In the genomic region with DNA sequence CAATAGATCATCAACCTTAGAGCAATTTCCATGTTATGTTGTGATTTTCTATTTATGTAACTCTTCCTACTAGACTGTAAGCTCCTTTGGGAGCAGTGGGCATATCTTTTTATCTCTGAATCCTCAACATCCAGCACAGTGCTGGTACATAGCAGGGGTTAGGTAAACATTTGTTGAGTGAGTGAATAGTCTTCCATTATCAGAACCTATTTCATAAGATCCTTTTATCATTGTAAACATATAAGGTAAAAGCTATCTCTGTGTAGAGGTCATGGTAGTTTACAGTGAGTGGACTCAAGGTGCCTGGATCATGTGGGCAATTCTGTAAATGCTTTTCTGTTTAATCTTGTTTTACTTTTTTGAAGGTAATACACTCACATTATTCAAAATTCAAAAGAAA, we compare ENCODE assay signal across 1 cellular context.
TF ChIP-seq lines count a peak whose summit lies in the region.

No MANE protein-coding gene starts in this region.

TF ChIP-seq in HepG2, 621 proteins besides CTCF, POLR2A, EP300 and RAD21 (continued from another document and continues in another):
- TF ChIP-seq, protein P1, sequence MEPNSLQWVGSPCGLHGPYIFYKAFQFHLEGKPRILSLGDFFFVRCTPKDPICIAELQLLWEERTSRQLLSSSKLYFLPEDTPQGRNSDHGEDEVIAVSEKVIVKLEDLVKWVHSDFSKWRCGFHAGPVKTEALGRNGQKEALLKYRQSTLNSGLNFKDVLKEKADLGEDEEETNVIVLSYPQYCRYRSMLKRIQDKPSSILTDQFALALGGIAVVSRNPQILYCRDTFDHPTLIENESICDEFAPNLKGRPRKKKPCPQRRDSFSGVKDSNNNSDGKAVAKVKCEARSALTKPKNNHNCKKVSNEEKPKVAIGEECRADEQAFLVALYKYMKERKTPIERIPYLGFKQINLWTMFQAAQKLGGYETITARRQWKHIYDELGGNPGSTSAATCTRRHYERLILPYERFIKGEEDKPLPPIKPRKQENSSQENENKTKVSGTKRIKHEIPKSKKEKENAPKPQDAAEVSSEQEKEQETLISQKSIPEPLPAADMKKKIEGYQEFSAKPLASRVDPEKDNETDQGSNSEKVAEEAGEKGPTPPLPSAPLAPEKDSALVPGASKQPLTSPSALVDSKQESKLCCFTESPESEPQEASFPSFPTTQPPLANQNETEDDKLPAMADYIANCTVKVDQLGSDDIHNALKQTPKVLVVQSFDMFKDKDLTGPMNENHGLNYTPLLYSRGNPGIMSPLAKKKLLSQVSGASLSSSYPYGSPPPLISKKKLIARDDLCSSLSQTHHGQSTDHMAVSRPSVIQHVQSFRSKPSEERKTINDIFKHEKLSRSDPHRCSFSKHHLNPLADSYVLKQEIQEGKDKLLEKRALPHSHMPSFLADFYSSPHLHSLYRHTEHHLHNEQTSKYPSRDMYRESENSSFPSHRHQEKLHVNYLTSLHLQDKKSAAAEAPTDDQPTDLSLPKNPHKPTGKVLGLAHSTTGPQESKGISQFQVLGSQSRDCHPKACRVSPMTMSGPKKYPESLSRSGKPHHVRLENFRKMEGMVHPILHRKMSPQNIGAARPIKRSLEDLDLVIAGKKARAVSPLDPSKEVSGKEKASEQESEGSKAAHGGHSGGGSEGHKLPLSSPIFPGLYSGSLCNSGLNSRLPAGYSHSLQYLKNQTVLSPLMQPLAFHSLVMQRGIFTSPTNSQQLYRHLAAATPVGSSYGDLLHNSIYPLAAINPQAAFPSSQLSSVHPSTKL (CRISPR knock-in tag; IDR thresholded peaks at IDR 0.05): peak; percentile 97
- peak; percentile 25; the same call in 1 of the 2 replicates for TF ChIP-seq NFYC (CRISPR knock-in tag; IDR thresholded peaks at IDR 0.05)
- TF ChIP-seq HNRNPL (IDR thresholded peaks at IDR 0.05; ENCODE audit: low read depth, low read length): no peak
- TF ChIP-seq ZNF34 (CRISPR knock-in tag; IDR thresholded peaks at IDR 0.05; ENCODE audit: borderline replicate concordance): no peak
- no peak for TF ChIP-seq NAIF1 (CRISPR knock-in tag; IDR thresholded peaks at IDR 0.05; ENCODE audit: borderline replicate concordance)
- peak; percentile 88 for TF ChIP-seq IRF2 (CRISPR knock-in tag; IDR thresholded peaks at IDR 0.05)
- TF ChIP-seq, protein P2, sequence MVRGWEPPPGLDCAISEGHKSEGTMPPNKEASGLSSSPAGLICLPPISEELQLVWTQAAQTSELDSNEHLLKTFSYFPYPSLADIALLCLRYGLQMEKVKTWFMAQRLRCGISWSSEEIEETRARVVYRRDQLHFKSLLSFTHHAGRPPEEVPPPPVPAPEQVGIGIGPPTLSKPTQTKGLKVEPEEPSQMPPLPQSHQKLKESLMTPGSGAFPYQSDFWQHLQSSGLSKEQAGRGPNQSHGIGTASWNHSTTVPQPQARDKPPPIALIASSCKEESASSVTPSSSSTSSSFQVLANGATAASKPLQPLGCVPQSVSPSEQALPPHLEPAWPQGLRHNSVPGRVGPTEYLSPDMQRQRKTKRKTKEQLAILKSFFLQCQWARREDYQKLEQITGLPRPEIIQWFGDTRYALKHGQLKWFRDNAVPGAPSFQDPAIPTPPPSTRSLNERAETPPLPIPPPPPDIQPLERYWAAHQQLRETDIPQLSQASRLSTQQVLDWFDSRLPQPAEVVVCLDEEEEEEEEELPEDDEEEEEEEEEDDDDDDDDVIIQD (CRISPR knock-in tag; IDR thresholded peaks at IDR 0.05; ENCODE audit: low read depth): no peak
- TF ChIP-seq ZNF562 (CRISPR knock-in tag; IDR thresholded peaks at IDR 0.05; ENCODE audit: borderline replicate concordance): no peak
- TF ChIP-seq ZFP36 (IDR thresholded peaks at IDR 0.05; ENCODE audit: borderline replicate concordance, low read depth, low read length, partially characterized antibody): peak; percentile 46
- TF ChIP-seq SNAPC2 (CRISPR knock-in tag; IDR thresholded peaks at IDR 0.05): peak; percentile 38; the same call in 1 of the 2 replicates
- TF ChIP-seq, protein P3, sequence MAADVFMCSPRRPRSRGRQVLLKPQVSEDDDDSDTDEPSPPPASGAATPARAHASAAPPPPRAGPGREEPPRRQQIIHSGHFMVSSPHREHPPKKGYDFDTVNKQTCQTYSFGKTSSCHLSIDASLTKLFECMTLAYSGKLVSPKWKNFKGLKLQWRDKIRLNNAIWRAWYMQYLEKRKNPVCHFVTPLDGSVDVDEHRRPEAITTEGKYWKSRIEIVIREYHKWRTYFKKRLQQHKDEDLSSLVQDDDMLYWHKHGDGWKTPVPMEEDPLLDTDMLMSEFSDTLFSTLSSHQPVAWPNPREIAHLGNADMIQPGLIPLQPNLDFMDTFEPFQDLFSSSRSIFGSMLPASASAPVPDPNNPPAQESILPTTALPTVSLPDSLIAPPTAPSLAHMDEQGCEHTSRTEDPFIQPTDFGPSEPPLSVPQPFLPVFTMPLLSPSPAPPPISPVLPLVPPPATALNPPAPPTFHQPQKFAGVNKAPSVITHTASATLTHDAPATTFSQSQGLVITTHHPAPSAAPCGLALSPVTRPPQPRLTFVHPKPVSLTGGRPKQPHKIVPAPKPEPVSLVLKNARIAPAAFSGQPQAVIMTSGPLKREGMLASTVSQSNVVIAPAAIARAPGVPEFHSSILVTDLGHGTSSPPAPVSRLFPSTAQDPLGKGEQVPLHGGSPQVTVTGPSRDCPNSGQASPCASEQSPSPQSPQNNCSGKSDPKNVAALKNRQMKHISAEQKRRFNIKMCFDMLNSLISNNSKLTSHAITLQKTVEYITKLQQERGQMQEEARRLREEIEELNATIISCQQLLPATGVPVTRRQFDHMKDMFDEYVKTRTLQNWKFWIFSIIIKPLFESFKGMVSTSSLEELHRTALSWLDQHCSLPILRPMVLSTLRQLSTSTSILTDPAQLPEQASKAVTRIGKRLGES (CRISPR knock-in tag; IDR thresholded peaks at IDR 0.05; ENCODE audit: borderline replicate concordance): no peak
- no peak for TF ChIP-seq RORA (CRISPR knock-in tag; IDR thresholded peaks at IDR 0.05)
- TF ChIP-seq ZSCAN29 (CRISPR knock-in tag; conservative IDR thresholded peaks at IDR 0.05): 0 out of 2 replicates have a peak, but pooled peaks have one; percentile 26
- peak; percentile 84; the same call in 1 of the 2 replicates for TF ChIP-seq ZNF614 (CRISPR knock-in tag; IDR thresholded peaks at IDR 0.05; ENCODE audit: borderline replicate concordance)
- peak; percentile 95 for TF ChIP-seq PHF5A (CRISPR knock-in tag; IDR thresholded peaks at IDR 0.05; ENCODE audit: low read depth, unreplicated experiment)
- TF ChIP-seq, protein P4, sequence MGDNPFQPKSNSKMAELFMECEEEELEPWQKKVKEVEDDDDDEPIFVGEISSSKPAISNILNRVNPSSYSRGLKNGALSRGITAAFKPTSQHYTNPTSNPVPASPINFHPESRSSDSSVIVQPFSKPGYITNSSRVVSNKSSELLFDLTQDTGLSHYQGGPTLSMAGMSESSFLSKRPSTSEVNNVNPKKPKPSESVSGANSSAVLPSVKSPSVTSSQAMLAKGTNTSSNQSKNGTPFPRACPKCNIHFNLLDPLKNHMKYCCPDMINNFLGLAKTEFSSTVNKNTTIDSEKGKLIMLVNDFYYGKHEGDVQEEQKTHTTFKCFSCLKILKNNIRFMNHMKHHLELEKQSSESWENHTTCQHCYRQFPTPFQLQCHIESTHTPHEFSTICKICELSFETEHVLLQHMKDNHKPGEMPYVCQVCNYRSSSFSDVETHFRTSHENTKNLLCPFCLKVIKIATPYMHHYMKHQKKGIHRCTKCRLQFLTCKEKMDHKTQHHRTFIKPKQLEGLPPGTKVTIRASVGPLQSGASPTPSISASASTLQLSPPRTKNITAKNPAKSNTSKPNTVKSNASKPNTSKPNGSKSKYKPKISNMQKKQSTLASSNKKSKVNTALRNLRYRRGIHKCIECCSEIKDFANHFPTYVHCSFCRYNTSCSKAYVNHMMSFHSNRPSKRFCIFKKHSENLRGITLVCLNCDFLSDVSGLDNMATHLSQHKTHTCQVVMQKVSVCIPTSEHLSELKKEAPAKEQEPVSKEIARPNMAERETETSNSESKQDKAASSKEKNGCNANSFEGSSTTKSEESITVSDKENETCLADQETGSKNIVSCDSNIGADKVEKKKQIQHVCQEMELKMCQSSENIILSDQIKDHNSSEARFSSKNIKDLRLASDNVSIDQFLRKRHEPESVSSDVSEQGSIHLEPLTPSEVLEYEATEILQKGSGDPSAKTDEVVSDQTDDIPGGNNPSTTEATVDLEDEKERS (CRISPR knock-in tag; IDR thresholded peaks at IDR 0.05): no peak
- TF ChIP-seq PRMT3 (CRISPR knock-in tag; IDR thresholded peaks at IDR 0.05; ENCODE audit: borderline replicate concordance, low read depth): no peak
- TF ChIP-seq, protein P5, sequence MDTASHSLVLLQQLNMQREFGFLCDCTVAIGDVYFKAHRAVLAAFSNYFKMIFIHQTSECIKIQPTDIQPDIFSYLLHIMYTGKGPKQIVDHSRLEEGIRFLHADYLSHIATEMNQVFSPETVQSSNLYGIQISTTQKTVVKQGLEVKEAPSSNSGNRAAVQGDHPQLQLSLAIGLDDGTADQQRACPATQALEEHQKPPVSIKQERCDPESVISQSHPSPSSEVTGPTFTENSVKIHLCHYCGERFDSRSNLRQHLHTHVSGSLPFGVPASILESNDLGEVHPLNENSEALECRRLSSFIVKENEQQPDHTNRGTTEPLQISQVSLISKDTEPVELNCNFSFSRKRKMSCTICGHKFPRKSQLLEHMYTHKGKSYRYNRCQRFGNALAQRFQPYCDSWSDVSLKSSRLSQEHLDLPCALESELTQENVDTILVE (CRISPR knock-in tag; IDR thresholded peaks at IDR 0.05): peak; percentile 80
- peak; percentile 99 for TF ChIP-seq BCL6 (CRISPR knock-in tag; IDR thresholded peaks at IDR 0.05)
- no peak for TF ChIP-seq ARID2 (CRISPR knock-in tag; IDR thresholded peaks at IDR 0.05; ENCODE audit: borderline replicate concordance)
- TF ChIP-seq ZNF790 (CRISPR knock-in tag; IDR thresholded peaks at IDR 0.05; ENCODE audit: borderline replicate concordance): no peak
- peak; percentile 89; the same call in 1 of the 2 replicates for TF ChIP-seq ZBTB20 (CRISPR knock-in tag; IDR thresholded peaks at IDR 0.05; ENCODE audit: borderline replicate concordance, low read depth)
- 0 out of 2 replicates have a peak, but pooled peaks have one; percentile 40 for TF ChIP-seq ZSCAN9 (CRISPR knock-in tag; IDR thresholded peaks at IDR 0.05; ENCODE audit: borderline replicate concordance)
- TF ChIP-seq ONECUT2 (CRISPR knock-in tag; IDR thresholded peaks at IDR 0.05): 0 out of 2 replicates have a peak, but pooled peaks have one; percentile 39
- no peak for TF ChIP-seq JUNB (CRISPR knock-in tag; IDR thresholded peaks at IDR 0.05; ENCODE audit: borderline replicate concordance)
- TF ChIP-seq ZNF317 (CRISPR knock-in tag; IDR thresholded peaks at IDR 0.05): no peak
- peak; percentile 99 for TF ChIP-seq RXRB (CRISPR knock-in tag; IDR thresholded peaks at IDR 0.05; ENCODE audit: borderline replicate concordance)
- TF ChIP-seq, protein P6, sequence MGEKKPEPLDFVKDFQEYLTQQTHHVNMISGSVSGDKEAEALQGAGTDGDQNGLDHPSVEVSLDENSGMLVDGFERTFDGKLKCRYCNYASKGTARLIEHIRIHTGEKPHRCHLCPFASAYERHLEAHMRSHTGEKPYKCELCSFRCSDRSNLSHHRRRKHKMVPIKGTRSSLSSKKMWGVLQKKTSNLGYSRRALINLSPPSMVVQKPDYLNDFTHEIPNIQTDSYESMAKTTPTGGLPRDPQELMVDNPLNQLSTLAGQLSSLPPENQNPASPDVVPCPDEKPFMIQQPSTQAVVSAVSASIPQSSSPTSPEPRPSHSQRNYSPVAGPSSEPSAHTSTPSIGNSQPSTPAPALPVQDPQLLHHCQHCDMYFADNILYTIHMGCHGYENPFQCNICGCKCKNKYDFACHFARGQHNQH (CRISPR knock-in tag; IDR thresholded peaks at IDR 0.05): peak; percentile 70; the same call in 1 of the 2 replicates
- TF ChIP-seq ZFP1 (CRISPR knock-in tag; IDR thresholded peaks at IDR 0.05): peak; percentile 92
- TF ChIP-seq NONO (IDR thresholded peaks at IDR 0.05): no peak
- peak; percentile 68; the same call in 1 of the 2 replicates for TF ChIP-seq NONO (CRISPR knock-in tag; conservative IDR thresholded peaks at IDR 0.05)
- peak; percentile 53; the same call in 1 of the 2 replicates for TF ChIP-seq MXD4 (CRISPR knock-in tag; IDR thresholded peaks at IDR 0.05)
- peak; percentile 100 for TF ChIP-seq PPARG (CRISPR knock-in tag; conservative IDR thresholded peaks at IDR 0.05)
- TF ChIP-seq RNF2 (conservative IDR thresholded peaks at IDR 0.05; ENCODE audit: low read depth): no peak
- TF ChIP-seq, protein P7, sequence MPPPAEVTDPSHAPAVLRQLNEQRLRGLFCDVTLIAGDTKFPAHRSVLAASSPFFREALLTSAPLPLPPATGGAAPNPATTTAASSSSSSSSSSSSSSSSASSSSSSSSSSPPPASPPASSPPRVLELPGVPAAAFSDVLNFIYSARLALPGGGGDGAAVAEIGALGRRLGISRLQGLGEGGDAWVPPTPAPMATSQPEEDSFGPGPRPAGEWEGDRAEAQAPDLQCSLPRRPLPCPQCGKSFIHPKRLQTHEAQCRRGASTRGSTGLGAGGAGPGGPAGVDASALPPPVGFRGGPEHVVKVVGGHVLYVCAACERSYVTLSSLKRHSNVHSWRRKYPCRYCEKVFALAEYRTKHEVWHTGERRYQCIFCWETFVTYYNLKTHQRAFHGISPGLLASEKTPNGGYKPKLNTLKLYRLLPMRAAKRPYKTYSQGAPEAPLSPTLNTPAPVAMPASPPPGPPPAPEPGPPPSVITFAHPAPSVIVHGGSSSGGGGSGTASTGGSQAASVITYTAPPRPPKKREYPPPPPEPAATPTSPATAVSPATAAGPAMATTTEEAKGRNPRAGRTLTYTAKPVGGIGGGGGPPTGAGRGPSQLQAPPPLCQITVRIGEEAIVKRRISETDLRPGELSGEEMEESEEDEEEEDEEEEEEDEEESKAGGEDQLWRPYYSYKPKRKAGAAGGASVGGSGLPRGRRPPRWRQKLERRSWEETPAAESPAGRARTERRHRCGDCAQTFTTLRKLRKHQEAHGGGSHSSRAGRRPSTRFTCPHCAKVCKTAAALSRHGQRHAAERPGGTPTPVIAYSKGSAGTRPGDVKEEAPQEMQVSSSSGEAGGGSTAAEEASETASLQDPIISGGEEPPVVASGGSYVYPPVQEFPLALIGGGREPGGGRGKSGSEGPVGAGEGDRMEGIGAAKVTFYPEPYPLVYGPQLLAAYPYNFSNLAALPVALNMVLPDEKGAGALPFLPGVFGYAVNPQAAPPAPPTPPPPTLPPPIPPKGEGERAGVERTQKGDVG (CRISPR knock-in tag; IDR thresholded peaks at IDR 0.05; ENCODE audit: borderline replicate concordance): no peak
- 0 out of 2 replicates have a peak, but pooled peaks have one; percentile 23 for TF ChIP-seq KLF6 (CRISPR knock-in tag; IDR thresholded peaks at IDR 0.05)
- TF ChIP-seq ZNF24 (IDR thresholded peaks at IDR 0.05): no peak
- TF ChIP-seq, protein P8, sequence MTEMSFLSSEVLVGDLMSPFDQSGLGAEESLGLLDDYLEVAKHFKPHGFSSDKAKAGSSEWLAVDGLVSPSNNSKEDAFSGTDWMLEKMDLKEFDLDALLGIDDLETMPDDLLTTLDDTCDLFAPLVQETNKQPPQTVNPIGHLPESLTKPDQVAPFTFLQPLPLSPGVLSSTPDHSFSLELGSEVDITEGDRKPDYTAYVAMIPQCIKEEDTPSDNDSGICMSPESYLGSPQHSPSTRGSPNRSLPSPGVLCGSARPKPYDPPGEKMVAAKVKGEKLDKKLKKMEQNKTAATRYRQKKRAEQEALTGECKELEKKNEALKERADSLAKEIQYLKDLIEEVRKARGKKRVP (CRISPR knock-in tag; IDR thresholded peaks at IDR 0.05): peak in 1 of 2 experiments; percentile 74; a peak in 2 of 4 replicates
- TF ChIP-seq AHR (CRISPR knock-in tag; IDR thresholded peaks at IDR 0.05): no peak
- TF ChIP-seq ZNF672 (CRISPR knock-in tag; IDR thresholded peaks at IDR 0.05): no peak
- peak; percentile 100 for TF ChIP-seq NR2F2 (IDR thresholded peaks at IDR 0.05; ENCODE audit: borderline replicate concordance, low read depth)
- TF ChIP-seq EZH2 (conservative IDR thresholded peaks at IDR 0.05; ENCODE audit: low read depth, low read length): no peak
- no peak for TF ChIP-seq GABPA (IDR thresholded peaks at IDR 0.05; ENCODE audit: low read depth, low read length)
- peak; percentile 44; the same call in 1 of the 2 replicates for TF ChIP-seq GABPA (CRISPR knock-in tag; IDR thresholded peaks at IDR 0.05; ENCODE audit: low read depth)
- TF ChIP-seq ZNF124 (CRISPR knock-in tag; IDR thresholded peaks at IDR 0.05): peak; percentile 54; the same call in 1 of the 2 replicates
